ENCODE assay signal across 14 cellular contexts in genomic region chr5:17230808-17231525, GRCh38.
"Had no signal": no experiment of that assay in that cellular context is flagged by ENCODE, and none has a peak within 500 bp of the region (broad histone marks: within the 10 kb centered on the region; RNA-seq: fewer than 3 reads in every experiment).

No MANE protein-coding gene starts in this region.

- H3K27ac Mint-ChIP-seq: activated CD4-positive, alpha-beta T cell treated with anti-CD3 and anti-CD28 coated beads, Interleukin-2, amount 10 ng/mL, durations not matched to agents 24 days and 14 days; activated naive CD4-positive, alpha-beta T cell treated with anti-CD3 and anti-CD28 coated beads for 36 hours; T-cell had no signal

- H3K4me3 ChIP-seq: gastrocnemius medialis, transverse colon had no signal

- H3K4me3 Mint-ChIP-seq: activated CD4-positive, alpha-beta T cell treated with anti-CD3 and anti-CD28 coated beads, Interleukin-2, amount 10 ng/mL, durations not matched to agents 24 days and 14 days; activated naive CD4-positive, alpha-beta T cell treated with anti-CD3 and anti-CD28 coated beads for 36 hours; T-cell had no signal

- H3K27ac ChIP-seq: epithelial cell of prostate, gastrocnemius medialis, transverse colon, WERI-Rb-1 had no signal

- H3K36me3 Mint-ChIP-seq: T-cell had no signal

- H3K27me3 Mint-ChIP-seq: activated CD4-positive, alpha-beta T cell treated with anti-CD3 and anti-CD28 coated beads, Interleukin-2, amount 10 ng/mL, durations not matched to agents 24 days and 14 days; progenitor cell of endocrine pancreas had no signal

- H3K9me3 Mint-ChIP-seq: activated CD4-positive, alpha-beta T cell treated with anti-CD3 and anti-CD28 coated beads, Interleukin-2, amount 10 ng/mL, durations not matched to agents 24 days and 14 days; activated naive CD4-positive, alpha-beta T cell treated with anti-CD3 and anti-CD28 coated beads for 36 hours had no signal

- DNase-seq: activated CD4-positive, alpha-beta T cell treated with anti-CD3 and anti-CD28 coated beads, Interleukin-2, amount 10 ng/mL, durations not matched to agents 24 days and 14 days; activated naive CD4-positive, alpha-beta T cell treated with anti-CD3 and anti-CD28 coated beads for 36 hours; cortex of kidney; effector CD8-positive, alpha-beta T cell; gastrocnemius medialis; left ventricle myocardium superior; right cardiac atrium; small intestine; T-cell; T1000; transverse colon; WERI-Rb-1 had no signal

- H3K36me3 ChIP-seq: gastrocnemius medialis, transverse colon, WERI-Rb-1 had no signal

- H3K27me3 ChIP-seq: transverse colon had no signal

- H3K4me1 ChIP-seq: gastrocnemius medialis, transverse colon had no signal

- ATAC-seq: gastrocnemius medialis, left ventricle myocardium superior, right cardiac atrium, T-cell had no signal

- H3K4me1 Mint-ChIP-seq: T-cell had no signal

- H3K9me3 ChIP-seq: gastrocnemius medialis, transverse colon had no signal
